Comparison of ENCODE assay signal across 21 cellular contexts in the genomic region with DNA sequence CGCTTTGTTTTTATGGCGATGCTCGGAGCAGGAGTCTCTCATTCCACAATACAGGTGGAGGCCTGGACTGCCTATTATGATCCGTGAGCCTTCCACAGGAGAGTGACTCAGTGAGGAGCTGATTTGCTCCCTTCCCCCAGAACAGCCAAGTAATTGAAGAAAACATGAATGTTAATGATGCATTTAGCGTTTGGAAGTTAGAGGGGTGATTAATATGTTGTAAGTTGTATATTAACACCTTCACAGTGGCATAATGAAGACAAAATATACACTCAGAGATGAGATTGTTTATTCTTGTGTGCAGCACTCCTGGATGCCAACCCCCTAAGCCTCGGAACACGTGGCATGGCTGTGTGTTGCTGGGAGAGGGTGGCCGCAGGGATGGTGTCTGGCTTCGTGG.
DNase-seq lines count a peak whose midpoint lies in the region; ATAC-seq, FAIRE-seq and TF ChIP-seq lines count a peak whose summit lies in the region.
"Had no signal": no experiment of that assay in that cellular context is flagged by ENCODE, and none has a peak within 500 bp of the region (broad histone marks: within the 10 kb centered on the region; RNA-seq: fewer than 3 reads in every experiment).

No MANE protein-coding gene starts in this region.

- no peak overlapping the region for H2AFZ ChIP-seq in H1 (ENCODE audit: low read length)
- H2AFZ ChIP-seq: GM23338 had no signal

- peaks cover 0 to 3% of the 10 kb centered on the region in 2 donors for H3K36me3 Mint-ChIP-seq in stimulated activated naive B cell treated with anti-CD40 and anti-IgM and Interleukin-4, amounts not matched to agents 10 μg/mL and 1 μg/mL and 100 μg/mL, for 72 hours
- no peaks in the 10 kb centered on the region for H3K36me3 Mint-ChIP-seq in activated CD8-positive, alpha-beta T cell treated with anti-CD3 and anti-CD28 coated beads, Interleukin-2, amount 10 ng/mL, durations not matched to agents 7 days and 5 days (ENCODE audit: low read depth)
- H3K36me3 Mint-ChIP-seq: CD8-positive, alpha-beta memory T cell had no signal

- no peak for FAIRE-seq in H1 (lab: Jason Lieb, UNC)
- FAIRE-seq: G401.6, GM12891, HepG2, HTR-8/SVneo had no signal

- TF ChIP-seq CTCF in H1 (IDR thresholded peaks at IDR 0.05; ENCODE audit: control extremely low read depth in 1 of 3, insufficient read depth in 1 of 3, low read depth in 1 of 3, low read length in 3 of 3): no peak

- no peaks in the 10 kb centered on the region for H3K79me2 ChIP-seq in H1 (ENCODE audit: control insufficient read depth in 1 of 2, insufficient read depth in 2 of 2, low read length in 2 of 2)

- H3K4me2 ChIP-seq in H1 (ENCODE audit: insufficient read depth in 1 of 2, low read depth in 2 of 2, low read length in 2 of 2): no peak overlapping the region
- H3K4me2 ChIP-seq: BLaER1, GM23338 had no signal

- H2BK5ac ChIP-seq in H1 (ENCODE audit: low read depth, low read length): no peak overlapping the region; the same call in 1 of the 2 replicates

- no peak overlapping the region for H4K8ac ChIP-seq in H1 (ENCODE audit: extremely low read depth, insufficient read depth, low read length)

- H2BK20ac ChIP-seq in H1 (ENCODE audit: low read length): no peak overlapping the region

- peaks cover 29 to 32% of the 10 kb centered on the region in 2 donors for H3K27me3 Mint-ChIP-seq in stimulated activated naive B cell treated with anti-CD40 and anti-IgM and Interleukin-4, amounts not matched to agents 10 μg/mL and 1 μg/mL and 100 μg/mL, for 72 hours
- H3K27me3 Mint-ChIP-seq in activated CD8-positive, alpha-beta T cell treated with anti-CD3 and anti-CD28 coated beads, Interleukin-2, amount 10 ng/mL, durations not matched to agents 7 days and 5 days (ENCODE audit: low read depth): no peaks in the 10 kb centered on the region

- H4K5ac ChIP-seq in H1 (ENCODE audit: insufficient read length, low read depth, low read length): no peak overlapping the region

- POLR2A ChIA-PET in H1 (lab: Charles Lee; ENCODE audit: partially characterized antibody): no interaction called here
- POLR2A ChIA-PET in activated CD8-positive, alpha-beta T cell treated with anti-CD3 and anti-CD28 coated beads, Interleukin-2, amount 10 ng/mL, durations not matched to agents 7 days and 5 days (lab: Charles Lee): no interaction called here

- DNase-seq in DMS79 treated with DMSO at 0.1 percent for 48 hours (lab: John Stamatoyannopoulos, UW): peak; percentile 6
- no peak for DNase-seq in DMS79 (lab: John Stamatoyannopoulos, UW)
- DNase-seq in H1 (ENCODE audit: low read depth in 1 of 2, low spot score in 2 of 2): no peak
- peak; percentile 78 for DNase-seq in kidney glomerular epithelial cell (lab: John Stamatoyannopoulos, UW)
- no peak for DNase-seq in stimulated activated naive B cell treated with anti-CD40 and anti-IgM and Interleukin-4, amounts not matched to agents 10 μg/mL and 1 μg/mL and 100 μg/mL, for 72 hours
- no peak for DNase-seq in activated CD8-positive, alpha-beta T cell treated with anti-CD3 and anti-CD28 coated beads, Interleukin-2, amount 10 ng/mL, durations not matched to agents 7 days and 5 days
- DNase-seq in UCSD-AML1 (lab: John Stamatoyannopoulos, UW; ENCODE audit: unreplicated experiment): no peak
- DNase-seq: Calu3; CD8-positive, alpha-beta memory T cell; DMS 273 treated with DMSO at 0.1 percent for 48 hours; EL; HCEC 1CT; HFFc6 had no signal

- H3K23me2 ChIP-seq in H1 (ENCODE audit: low read depth, low read length): no peaks in the 10 kb centered on the region

- TF ChIP-seq RAD21 in H1 (IDR thresholded peaks at IDR 0.05 in 1 of 2, conservative IDR thresholded peaks at IDR 0.05 in 1 of 2; ENCODE audit: low read depth in 2 of 2, low read length in 2 of 2): no peak

- peak overlapping the region; percentile 15 for H3K27ac Mint-ChIP-seq in stimulated activated naive B cell treated with anti-CD40 and anti-IgM and Interleukin-4, amounts not matched to agents 10 μg/mL and 1 μg/mL and 100 μg/mL, for 72 hours
- H3K27ac Mint-ChIP-seq in activated CD8-positive, alpha-beta T cell treated with anti-CD3 and anti-CD28 coated beads, Interleukin-2, amount 10 ng/mL, durations not matched to agents 7 days and 5 days: no peak overlapping the region
- H3K27ac Mint-ChIP-seq: CD8-positive, alpha-beta memory T cell; GM23338; HFFc6 had no signal

- H4K91ac ChIP-seq in H1 (replicated peaks; ENCODE audit: insufficient read length, low read length): no peak overlapping the region

- H3K4me3 Mint-ChIP-seq in stimulated activated naive B cell treated with anti-CD40 and anti-IgM and Interleukin-4, amounts not matched to agents 10 μg/mL and 1 μg/mL and 100 μg/mL, for 72 hours: no peak overlapping the region
- no peak overlapping the region for H3K4me3 Mint-ChIP-seq in activated CD8-positive, alpha-beta T cell treated with anti-CD3 and anti-CD28 coated beads, Interleukin-2, amount 10 ng/mL, durations not matched to agents 7 days and 5 days
- H3K4me3 Mint-ChIP-seq: CD8-positive, alpha-beta memory T cell; GM23338; HFFc6 had no signal

- H2BK12ac ChIP-seq in H1 (ENCODE audit: low read depth, low read length): 0 out of 2 replicates have a peak overlapping the region, but pooled peaks have one; percentile 31

- H3K9me3 ChIP-seq in H1 (ENCODE audit: insufficient read depth in 2 of 2, low read depth in 1 of 2, low read length in 1 of 2): no peaks in the 10 kb centered on the region
- H3K9me3 ChIP-seq: BLaER1 had no signal

- peaks cover 0 to 2% (median 0%) of the 10 kb centered on the region in 4 experiments; a peak in 1 of 7 replicates for H3K27me3 ChIP-seq in H1 (replicated peaks in 1 of 4; ENCODE audit: control insufficient read depth in 3 of 4, extremely low read depth in 1 of 4, insufficient read depth in 3 of 4, low read length in 3 of 4)
- H3K27me3 ChIP-seq: BLaER1 had no signal

- no peak overlapping the region for H3K23ac ChIP-seq in H1 (ENCODE audit: insufficient read length)

- no peak for TF ChIP-seq EP300 in H1 (IDR thresholded peaks at IDR 0.05; ENCODE audit: borderline replicate concordance in 1 of 2, low read depth in 2 of 2, low read length in 2 of 2)

- no peak overlapping the region for H3K4me3 ChIP-seq in H1 (ENCODE audit: extremely low read depth in 1 of 4, insufficient read depth in 2 of 4, low read depth in 3 of 4, low read length in 4 of 4)
- H3K4me3 ChIP-seq: BLaER1, GM23338 had no signal

- H3K9ac ChIP-seq in H1 (replicated peaks in 1 of 4; ENCODE audit: extremely low read depth in 1 of 4, low read depth in 3 of 4, low read length in 3 of 4): no peak overlapping the region
- H3K9ac ChIP-seq: BLaER1 had no signal

- TF ChIP-seq POLR2A in H1 (IDR thresholded peaks at IDR 0.05; ENCODE audit: control extremely low read depth in 1 of 2, low read depth in 2 of 2, low read length in 2 of 2): no peak

- H3K4ac ChIP-seq in H1 (replicated peaks; ENCODE audit: insufficient read length, low read depth, low read length): no peak overlapping the region

- peaks cover 0 to 14% (median 8%) of the 10 kb centered on the region in 4 experiments; a peak in 5 of 7 replicates for H3K4me1 ChIP-seq in H1 (replicated peaks in 1 of 4; ENCODE audit: control insufficient read depth in 3 of 4, insufficient read depth in 4 of 4, low read length in 3 of 4)

- H2BK120ac ChIP-seq in H1 (replicated peaks; ENCODE audit: low read depth, low read length): no peak overlapping the region

- no peaks in the 10 kb centered on the region for H3K79me1 ChIP-seq in H1 (ENCODE audit: low read depth, low read length)

- peak overlapping the region; percentile 4; the same call in 1 of the 2 replicates for H2AK5ac ChIP-seq in H1 (ENCODE audit: low read depth, low read length)

- no peaks in the 10 kb centered on the region for H4K20me1 ChIP-seq in H1 (replicated peaks in 1 of 2; ENCODE audit: control insufficient read depth in 1 of 2, insufficient read depth in 2 of 2, low read length in 2 of 2)
- H4K20me1 ChIP-seq: BLaER1 had no signal

- CTCF ChIA-PET in H1 (lab: Charles Lee; ENCODE audit: partially characterized antibody): interaction anchor here (1.0 to 14.6 kb wide), 8 partner anchors 11 to 341 kb away, joined by 3 to 155 read pairs (median 3); no protein-coding TSS in a partner anchor
- CTCF ChIA-PET in activated CD8-positive, alpha-beta T cell treated with anti-CD3 and anti-CD28 coated beads, Interleukin-2, amount 10 ng/mL, durations not matched to agents 7 days and 5 days (lab: Charles Lee): no interaction called here

- no peak overlapping the region for H3K14ac ChIP-seq in H1 (ENCODE audit: insufficient read length)

- ATAC-seq in stimulated activated naive B cell treated with anti-CD40 and anti-IgM and Interleukin-4, amounts not matched to agents 10 μg/mL and 1 μg/mL and 100 μg/mL, for 72 hours (replicated peaks): no peak
- no peak for ATAC-seq in HG03521 (IDR thresholded peaks at IDR 0.05; ENCODE audit: unreplicated experiment)
- ATAC-seq in activated CD8-positive, alpha-beta T cell treated with anti-CD3 and anti-CD28 coated beads, Interleukin-2, amount 10 ng/mL, durations not matched to agents 7 days and 5 days: no peak
- ATAC-seq: GM23338, HepG2 had no signal

- H3K18ac ChIP-seq in H1 (ENCODE audit: extremely low read depth, low read length): peak overlapping the region; percentile 20; the same call in 1 of the 2 replicates

- no peak overlapping the region for H3K56ac ChIP-seq in H1 (replicated peaks; ENCODE audit: insufficient read length, low read depth, low read length)

- H3K36me3 ChIP-seq in H1 (ENCODE audit: control insufficient read depth in 2 of 4, insufficient read depth in 4 of 4, low read length in 3 of 4): no peaks in the 10 kb centered on the region
- H3K36me3 ChIP-seq: BLaER1 had no signal

- peaks cover 31 to 33% of the 10 kb centered on the region in 2 donors for H3K4me1 Mint-ChIP-seq in stimulated activated naive B cell treated with anti-CD40 and anti-IgM and Interleukin-4, amounts not matched to agents 10 μg/mL and 1 μg/mL and 100 μg/mL, for 72 hours
- peaks cover 11% of the 10 kb centered on the region for H3K4me1 Mint-ChIP-seq in activated CD8-positive, alpha-beta T cell treated with anti-CD3 and anti-CD28 coated beads, Interleukin-2, amount 10 ng/mL, durations not matched to agents 7 days and 5 days (ENCODE audit: low read depth)

- H2BK15ac ChIP-seq in H1 (ENCODE audit: low read length): no peak overlapping the region

- H3K9me3 Mint-ChIP-seq in stimulated activated naive B cell treated with anti-CD40 and anti-IgM and Interleukin-4, amounts not matched to agents 10 μg/mL and 1 μg/mL and 100 μg/mL, for 72 hours: no peaks in the 10 kb centered on the region
- no peaks in the 10 kb centered on the region for H3K9me3 Mint-ChIP-seq in activated CD8-positive, alpha-beta T cell treated with anti-CD3 and anti-CD28 coated beads, Interleukin-2, amount 10 ng/mL, durations not matched to agents 7 days and 5 days (ENCODE audit: insufficient read depth)
- H3K9me3 Mint-ChIP-seq: CD8-positive, alpha-beta memory T cell; GM23338; HFFc6 had no signal

- WGBS in H1 (ENCODE audit: extremely low coverage in 1 of 2, insufficient coverage in 1 of 2, insufficient read length in 1 of 2, insufficient replicate concordance in 2 of 2, low coverage in 1 of 2, low lambda C conversion rate in 2 of 2, missing lambda C conversion rate in 1 of 2), 2 experiments: 88 to 100% methylated on average over 1 to 9 of the region's 9 CpGs

- no peak overlapping the region for H3K27ac ChIP-seq in H1 (ENCODE audit: low read depth, low read length)
- H3K27ac ChIP-seq: 22Rv1, BLaER1 had no signal

TF ChIP-seq in H1, 55 proteins besides CTCF, POLR2A, EP300 and RAD21 (continues in another document):
- TF ChIP-seq KDM1A (IDR thresholded peaks at IDR 0.05; ENCODE audit: borderline replicate concordance, low read length): no peak

Comparison
In these comparisons a context has a peak if more than half of its experiments do, and no peak if none do; other contexts are left out.
1. DNase-seq: peak in DMS79 treated with DMSO at 0.1 percent for 48 hours (single experiment) and kidney glomerular epithelial cell (single experiment); none in DMS79 (single experiment), H1 (0 of 2), stimulated activated naive B cell treated with anti-CD40 and anti-IgM and Interleukin-4, amounts not matched to agents 10 μg/mL and 1 μg/mL and 100 μg/mL, for 72 hours (single experiment), activated CD8-positive, alpha-beta T cell treated with anti-CD3 and anti-CD28 coated beads, Interleukin-2, amount 10 ng/mL, durations not matched to agents 7 days and 5 days (single experiment) and UCSD-AML1 (single experiment).